26 cellular contexts compared by ENCODE assay signal in the genomic region with DNA sequence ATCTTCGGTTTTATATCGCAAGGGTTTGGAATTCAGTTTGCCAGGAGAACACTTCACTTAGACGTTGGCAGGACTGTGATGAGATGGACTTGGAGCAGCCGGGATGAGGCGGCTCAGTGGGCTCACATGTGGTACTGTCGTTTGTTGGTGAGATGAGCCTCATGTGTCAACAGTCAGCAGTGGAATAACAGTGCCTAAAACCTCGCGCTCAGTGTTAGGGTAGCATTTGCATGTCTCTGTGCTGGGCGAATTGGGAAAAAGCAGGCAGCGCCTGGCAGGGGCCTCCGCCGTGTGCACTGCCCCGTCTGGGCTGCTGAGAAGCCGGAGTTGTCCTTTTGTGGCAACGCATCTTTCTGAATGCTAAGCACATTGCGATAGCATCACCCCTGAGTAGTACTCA. TPM values are rescaled to one million over a fixed set of nuclear protein-coding genes. Genes with fewer than 3 reads are reported as not detected.
"Had no signal": no experiment of that assay in that cellular context is flagged by ENCODE, and none has a peak within 500 bp of the region (broad histone marks: within the 10 kb centered on the region; RNA-seq: fewer than 3 reads in every experiment).

No MANE protein-coding gene starts in this region.

- H3K27ac ChIP-seq: SJCRH30, WERI-Rb-1 had no signal

- H3K36me3 ChIP-seq: SJCRH30, WERI-Rb-1 had no signal

- H3K9me3 ChIP-seq: SJCRH30, SK-N-SH had no signal

- H3K9me3 Mint-ChIP-seq: activated CD8-positive, alpha-beta T cell treated with anti-CD3 and anti-CD28 coated beads for 36 hours; activated naive CD4-positive, alpha-beta T cell treated with anti-CD3 and anti-CD28 coated beads, Interleukin-2, amount 10 ng/mL, durations not matched to agents 7 days and 5 days; activated naive CD8-positive, alpha-beta T cell treated with anti-CD3 and anti-CD28 coated beads for 36 hours; activated T-cell treated with anti-CD3 and anti-CD28 coated beads, Interleukin-2, amount 50 U/mL, for 72 hours; activated T-helper 2 cell treated with anti-CD3 and anti-CD28 coated beads, Interferon-gamma antibody, Interleukin-2, Interleukin-4, amounts not matched to agents 10 μg/mL and 5 μg/mL and 100 μg/mL, durations not matched to agents 14 hours and 24 hours and 36 hours had no signal

- H3K4me3 ChIP-seq: SJCRH30 had no signal

- H3K36me3 Mint-ChIP-seq: activated naive CD4-positive, alpha-beta T cell treated with anti-CD3 and anti-CD28 coated beads, Interleukin-2, amount 10 ng/mL, durations not matched to agents 7 days and 5 days; activated naive CD8-positive, alpha-beta T cell treated with anti-CD3 and anti-CD28 coated beads for 36 hours had no signal

- H3K4me3 Mint-ChIP-seq: activated CD8-positive, alpha-beta T cell treated with anti-CD3 and anti-CD28 coated beads for 36 hours; activated naive CD4-positive, alpha-beta T cell treated with anti-CD3 and anti-CD28 coated beads, Interleukin-2, amount 10 ng/mL, durations not matched to agents 7 days and 5 days; activated naive CD8-positive, alpha-beta T cell treated with anti-CD3 and anti-CD28 coated beads for 36 hours; activated T-cell treated with anti-CD3 and anti-CD28 coated beads, Interleukin-2, amount 50 U/mL, for 72 hours; IgD-negative memory B cell had no signal

- H3K27me3 ChIP-seq: SJCRH30 had no signal

- H3K4me1 Mint-ChIP-seq: activated naive CD4-positive, alpha-beta T cell treated with anti-CD3 and anti-CD28 coated beads, Interleukin-2, amount 10 ng/mL, durations not matched to agents 7 days and 5 days; activated naive CD8-positive, alpha-beta T cell treated with anti-CD3 and anti-CD28 coated beads for 36 hours; IgD-negative memory B cell had no signal

- H3K9ac ChIP-seq: SK-N-SH had no signal

- ATAC-seq: activated CD4-positive, CD25-positive, alpha-beta regulatory T cell treated with anti-CD3 and anti-CD28 coated beads, Interleukin-2, amount 50 U/mL, for 24 hours; activated CD8-positive, alpha-beta T cell treated with anti-CD3 and anti-CD28 coated beads for 36 hours; activated T-cell treated with anti-CD3 and anti-CD28 coated beads, Interleukin-2, amount 50 U/mL, for 72 hours; Panc1; Right ventricle myocardium inferior had no signal

- DNase-seq: activated CD4-positive, alpha-beta T cell treated with anti-CD3 and anti-CD28 coated beads for 4 hours; activated CD8-positive, alpha-beta memory T cell treated with anti-CD3 and anti-CD28 coated beads, Interleukin-2, amount 50 U/mL, for 4 hours; activated CD8-positive, alpha-beta T cell treated with anti-CD3 and anti-CD28 coated beads for 36 hours; activated gamma-delta T cell treated with Interleukin-2 at 50 U/mL for 16 hours; activated naive CD4-positive, alpha-beta T cell treated with anti-CD3 and anti-CD28 coated beads, Interleukin-2, amount 10 ng/mL, durations not matched to agents 7 days and 5 days; activated naive CD8-positive, alpha-beta T cell treated with anti-CD3 and anti-CD28 coated beads for 36 hours; activated T-cell treated with anti-CD3 and anti-CD28 coated beads, Interleukin-2, amount 50 U/mL, for 72 hours; KG1; NCI-H1048; NCI-H146; NCI-H2029 treated with DMSO at 0.1 percent for 48 hours; NCI-H345; NCI-H510A; NCI-H526 treated with DMSO at 0.1 percent for 48 hours; NCI-H82; OCI-M1; RPMI8226; SK-N-SH; T-helper 1 cell; WERI-Rb-1 had no signal

- H3K27ac Mint-ChIP-seq: activated CD8-positive, alpha-beta T cell treated with anti-CD3 and anti-CD28 coated beads for 36 hours; activated naive CD4-positive, alpha-beta T cell treated with anti-CD3 and anti-CD28 coated beads, Interleukin-2, amount 10 ng/mL, durations not matched to agents 7 days and 5 days; activated naive CD8-positive, alpha-beta T cell treated with anti-CD3 and anti-CD28 coated beads for 36 hours; activated T-cell treated with anti-CD3 and anti-CD28 coated beads, Interleukin-2, amount 50 U/mL, for 72 hours; activated T-helper 2 cell treated with anti-CD3 and anti-CD28 coated beads, Interferon-gamma antibody, Interleukin-2, Interleukin-4, amounts not matched to agents 10 μg/mL and 5 μg/mL and 100 μg/mL, durations not matched to agents 14 hours and 24 hours and 36 hours; IgD-negative memory B cell had no signal

- H3K4me2 ChIP-seq: SK-N-SH had no signal

RNA-seq across cellular contexts. Expression of gene CRISPLD2, which starts 49.7 kb away (rescaled TPM):
- total RNA-seq: activated naive CD8-positive, alpha-beta T cell treated with anti-CD3 and anti-CD28 coated beads for 36 hours had no signal
- polyA plus RNA-seq: IgD-negative memory B cell had no signal
